ENCODE assay signal across 8 cellular contexts in genomic region chr15:52790166-52790708, GRCh38. TPM values are rescaled to one million over a fixed set of nuclear protein-coding genes. Genes with fewer than 3 reads are reported as not detected.
A peak's percentile ranks its signal among the peaks of the same experiment; 100 is the strongest.
DNase-seq lines count a peak whose midpoint lies in the region; ATAC-seq, FAIRE-seq and TF ChIP-seq lines count a peak whose summit lies in the region.

Gene ONECUT1, minus strand, starts transcription at chr15:52790336. Its CDS starts 452 bp downstream, at chr15:52789884.

- peak within 1 kb of the TSS; percentile 84 for H2AFZ ChIP-seq in endothelial cell of umbilical vein (ENCODE audit: low read depth, low read length)

- H4K20me1 ChIP-seq in endothelial cell of umbilical vein (replicated peaks; ENCODE audit: control insufficient read depth, extremely low read depth, insufficient read depth, low read length), result no peaks in the 10 kb centered on the region

- CTCF ChIA-PET in endothelial cell of umbilical vein (lab: Charles Lee), result no interaction called here

- 1% methylated on average over 32 of the region's 65 CpGs for WGBS in suprapubic skin

- no peak within 1 kb of the TSS for H3K9ac ChIP-seq in endothelial cell of umbilical vein (replicated peaks; ENCODE audit: extremely low read depth, insufficient read depth, low read length)
- no peak within 1 kb of the TSS for H3K9ac ChIP-seq in mucosa of stomach (ENCODE audit: low read length)

- POLR2A ChIA-PET in endothelial cell of umbilical vein (lab: Charles Lee), result no interaction called here

- no peak for TF ChIP-seq CTCF in endothelial cell of umbilical vein (IDR thresholded peaks at IDR 0.05; ENCODE audit: extremely low read depth in 1 of 2, insufficient read depth in 1 of 2, low read depth in 1 of 2, low read length in 2 of 2)
- TF ChIP-seq CTCF in suprapubic skin (IDR thresholded peaks at IDR 0.05), result no peak

- H3K36me3 ChIP-seq in endothelial cell of umbilical vein (ENCODE audit: control insufficient read depth in 2 of 2, extremely low read depth in 1 of 2, insufficient read depth in 2 of 2, low read length in 2 of 2) (no peaks in the 10 kb centered on the region), mucosa of stomach (ENCODE audit: control insufficient read depth, insufficient read depth, low read length) (no peaks in the 10 kb centered on the region), suprapubic skin (no peaks in the 10 kb centered on the region)

- peaks cover 9% of the 10 kb centered on the region for H3K4me1 ChIP-seq in endothelial cell of umbilical vein (ENCODE audit: control insufficient read depth, extremely low read depth, insufficient read depth, low read length)
- H3K4me1 ChIP-seq in mucosa of stomach (ENCODE audit: control insufficient read depth, insufficient read depth, low read length), result peaks cover 19% of the 10 kb centered on the region
- H3K4me1 ChIP-seq in suprapubic skin, result peaks cover 53% of the 10 kb centered on the region

- peaks cover 83 to 92% of the 10 kb centered on the region in 2 experiments for H3K27me3 ChIP-seq in endothelial cell of umbilical vein (ENCODE audit: control insufficient read depth in 2 of 2, insufficient read depth in 2 of 2, low read length in 2 of 2)
- peaks cover 83% of the 10 kb centered on the region for H3K27me3 ChIP-seq in mucosa of stomach (ENCODE audit: control insufficient read depth, insufficient read depth, low read length)
- H3K27me3 ChIP-seq in suprapubic skin, result peaks cover 99% of the 10 kb centered on the region

- DNase-seq in stimulated activated CD4-positive, alpha-beta T cell treated with anti-CD3 and anti-CD28 coated beads, Interleukin-12 subunit alpha, Interleukin-12 subunit beta, amount 100 ng/mL, for 24 hours (ENCODE audit: low read depth in 2 of 2), result peak; percentile 31 to 42
- no peak for DNase-seq in stimulated activated CD4-positive, alpha-beta T cell treated with anti-CD3 and anti-CD28 coated beads, Interleukin-1b, Interleukin-23, amount 100 ng/mL, for 48 hours
- DNase-seq in NCI-H2081 (lab: John Stamatoyannopoulos, UW) (peak; percentile 63 to 72), endothelial cell of umbilical vein (ENCODE audit: low read depth, low spot score) (peak; percentile 44), suprapubic skin (ENCODE audit: low spot score in 2 of 2) (peak in 1 of 2 donors; percentile 56)
- DNase-seq in activated CD4-positive, alpha-beta T cell treated with anti-CD3 and anti-CD28 coated beads for 4 hours, result peak; percentile 43 to 47

- BruUV-seq in endothelial cell of umbilical vein (replicated peaks; lab: Mats Ljungman, UMichigan), result no TSS peak

- no peaks in the 10 kb centered on the region for H3K9me3 ChIP-seq in endothelial cell of umbilical vein (replicated peaks; ENCODE audit: control insufficient read depth, insufficient read depth, low read length)
- H3K9me3 ChIP-seq in mucosa of stomach (ENCODE audit: control insufficient read depth, low read length), result no peaks in the 10 kb centered on the region
- H3K9me3 ChIP-seq in suprapubic skin, result no peaks in the 10 kb centered on the region

- no peak for TF ChIP-seq EP300 in suprapubic skin (IDR thresholded peaks at IDR 0.05)

- H3K4me2 ChIP-seq in endothelial cell of umbilical vein (ENCODE audit: insufficient read depth, low read length), result peak within 1 kb of the TSS; percentile 74

- intact Hi-C loops in endothelial cell of umbilical vein (cut with micrococcal nuclease), result no loop called here

- no peaks in the 10 kb centered on the region for H3K79me2 ChIP-seq in endothelial cell of umbilical vein (ENCODE audit: control insufficient read depth, insufficient read depth, low read length)

- ATAC-seq in HG02763 (IDR thresholded peaks at IDR 0.05; ENCODE audit: unreplicated experiment), result peak; percentile 77

- dilution Hi-C loops in endothelial cell of umbilical vein (cut with MboI; ENCODE audit: extremely low pct_ligation_motif_present, low sequenced_read_pairs), result no loop called here

- H3K4me3 ChIP-seq in endothelial cell of umbilical vein (replicated peaks in 1 of 3; ENCODE audit: insufficient read depth in 1 of 3, low read depth in 1 of 3, low read length in 3 of 3) (peak within 1 kb of the TSS in 2 of 3 experiments; percentile 16 to 37), mucosa of stomach (ENCODE audit: low read length) (peak within 1 kb of the TSS; percentile 41), suprapubic skin (peak within 1 kb of the TSS; percentile 55)

- H3K27ac ChIP-seq in endothelial cell of umbilical vein (ENCODE audit: insufficient read depth, low read depth, low read length) (no peak within 1 kb of the TSS), suprapubic skin (no peak within 1 kb of the TSS)

- H3K9me1 ChIP-seq in endothelial cell of umbilical vein (replicated peaks; ENCODE audit: control insufficient read depth, extremely low read depth, insufficient read depth, low read length), result no peaks in the 10 kb centered on the region

- TF ChIP-seq POLR2A in endothelial cell of umbilical vein (IDR thresholded peaks at IDR 0.05; ENCODE audit: low read depth, low read length) (no peak), suprapubic skin (IDR thresholded peaks at IDR 0.05) (no peak)

- peak; percentile 28 for FAIRE-seq in endothelial cell of umbilical vein (lab: Jason Lieb, UNC)

TF ChIP-seq in endothelial cell of umbilical vein, 7 proteins besides CTCF, POLR2A, EP300 and RAD21:
- TF ChIP-seq MYC (IDR thresholded peaks at IDR 0.05; ENCODE audit: low read depth, low read length), result no peak
- peak; percentile 1 for TF ChIP-seq EZH2 (IDR thresholded peaks at IDR 0.05; ENCODE audit: borderline replicate concordance, low read depth, low read length, severe bottlenecking)

RNA-seq across cellular contexts. Expression of gene ONECUT1, which starts in this region (rescaled TPM):
- total RNA-seq in endothelial cell of umbilical vein (not detected in 2 replicates), suprapubic skin (under 1 TPM in 1 of 4 donors, not detected in 3; 0.29 TPM)
- polyA plus RNA-seq in endothelial cell of umbilical vein, result not detected in 2 replicates
- not detected in 2 replicates for polyA plus RNA-seq in endothelial cell of umbilical vein (2011; cell fraction: cytosol; rRNA removed)
- polyA plus RNA-seq in endothelial cell of umbilical vein (2011; cell fraction: nucleus; rRNA removed), result not detected in 2 replicates
- not detected in 2 replicates for polyA plus RNA-seq in endothelial cell of umbilical vein (2012)
- not detected in 2 replicates for polyA minus RNA-seq in endothelial cell of umbilical vein
- polyA minus RNA-seq in endothelial cell of umbilical vein (2011; cell fraction: cytosol; rRNA and poly(A)+ RNA removed), result not detected
- polyA minus RNA-seq in endothelial cell of umbilical vein (2011; cell fraction: nucleus; rRNA and poly(A)+ RNA removed), result not detected in 2 replicates

Comparison
In these comparisons a context has a peak if more than half of its experiments do, and no peak if none do; other contexts are left out.
1. Peak in DNase-seq, H3K4me3 ChIP-seq and H3K4me2 ChIP-seq in endothelial cell of umbilical vein; RNA of the gene not detected or under 1 TPM.